In genomic region chr15:91039996-91040395, GRCh38 we compare ENCODE assay signal across 1 cellular context.
TF ChIP-seq lines count a peak whose summit lies in the region.

No MANE protein-coding gene starts in this region.

TF ChIP-seq in A549, 52 proteins besides CTCF, POLR2A, EP300 and RAD21 (continued from another document):
- TF ChIP-seq HMGXB4 (CRISPR knock-in tag; IDR thresholded peaks at IDR 0.05; ENCODE audit: borderline replicate concordance): no peak
- no peak for TF ChIP-seq USF2 (IDR thresholded peaks at IDR 0.05)
- no peak for TF ChIP-seq MAX (IDR thresholded peaks at IDR 0.05)
- no peak for TF ChIP-seq MAFK (IDR thresholded peaks at IDR 0.05; ENCODE audit: partially characterized antibody)
- no peak for TF ChIP-seq CEBPB (IDR thresholded peaks at IDR 0.05)
- TF ChIP-seq FOSL2 (IDR thresholded peaks at IDR 0.05): no peak
- no peak for TF ChIP-seq FOSL2 (CRISPR knock-in tag; IDR thresholded peaks at IDR 0.05)
- no peak for TF ChIP-seq EHF (CRISPR knock-in tag; IDR thresholded peaks at IDR 0.05)
- no peak for TF ChIP-seq FOXS1 (CRISPR knock-in tag; IDR thresholded peaks at IDR 0.05)
- TF ChIP-seq POLR2AphosphoS2 (conservative IDR thresholded peaks at IDR 0.05; ENCODE audit: low read length): no peak
- no peak for TF ChIP-seq FOSB (CRISPR knock-in tag; IDR thresholded peaks at IDR 0.05)
